ENCODE assay signal across 25 cellular contexts in genomic region chr3:98525494-98525893, GRCh38. TPM values are rescaled to one million over a fixed set of nuclear protein-coding genes. Genes with fewer than 3 reads are reported as not detected.
DNase-seq lines count a peak whose midpoint lies in the region; ATAC-seq and TF ChIP-seq lines count a peak whose summit lies in the region.
"Had no signal": no experiment of that assay in that cellular context is flagged by ENCODE, and none has a peak within 500 bp of the region (broad histone marks: within the 10 kb centered on the region; RNA-seq: fewer than 3 reads in every experiment).

No MANE protein-coding gene starts in this region.

- TF ChIP-seq CTCF in KMS-11 (conservative IDR thresholded peaks at IDR 0.05; ENCODE audit: low read depth, low read length), result no peak

- H3K9ac ChIP-seq in KMS-11, result peak overlapping the region; percentile 12; the same call in 1 of the 2 replicates

- peak overlapping the region; percentile 54 for H3K4me2 ChIP-seq in KMS-11

- H3K36me3 ChIP-seq in KMS-11 (ENCODE audit: insufficient read depth) (no peaks in the 10 kb centered on the region), SJCRH30 (peaks cover 7% of the 10 kb centered on the region; the same call in 1 of the 2 replicates)
- H3K36me3 ChIP-seq: vagina had no signal

- H3K9me3 ChIP-seq in SJCRH30 (replicated peaks), result no peaks in the 10 kb centered on the region
- H3K9me3 ChIP-seq: body of pancreas, vagina had no signal

- DNase-seq in activated naive CD8-positive, alpha-beta T cell treated with anti-CD3 and anti-CD28 coated beads, Interleukin-2, amount 10 ng/mL, durations not matched to agents 7 days and 5 days, result no peak
- no peak for DNase-seq in activated naive CD8-positive, alpha-beta T cell treated with anti-CD3 and anti-CD28 coated beads, Interleukin-2, amount 50 U/mL, for 24 hours
- no peak for DNase-seq in SJCRH30
- no peak for DNase-seq in GOT3 (lab: John Stamatoyannopoulos, UW)
- DNase-seq: ACHN; activated CD4-positive, alpha-beta T cell treated with anti-CD3 and anti-CD28 coated beads for 4 hours; body of pancreas; CD4-positive, alpha-beta T cell; effector CD8-positive, alpha-beta T cell; GDM1; kidney; mammary epithelial cell; NCI-H510A treated with DMSO at 0.1 percent for 48 hours; retina; stimulated activated CD4-positive, alpha-beta T cell treated with anti-CD3 and anti-CD28 coated beads, Interleukin-4, amount 100 ng/mL, for 4 hours; T-cell had no signal

- no peaks in the 10 kb centered on the region for H3K27me3 Mint-ChIP-seq in activated naive CD8-positive, alpha-beta T cell treated with anti-CD3 and anti-CD28 coated beads, Interleukin-2, amount 10 ng/mL, durations not matched to agents 7 days and 5 days
- no peaks in the 10 kb centered on the region for H3K27me3 Mint-ChIP-seq in activated naive CD8-positive, alpha-beta T cell treated with anti-CD3 and anti-CD28 coated beads, Interleukin-2, amount 50 U/mL, for 24 hours
- no peaks in the 10 kb centered on the region for H3K27me3 Mint-ChIP-seq in activated T-helper 17 cell treated with anti-CD3 and anti-CD28 coated beads, Interleukin-2, amount 50 U/mL, for 72 hours
- H3K27me3 Mint-ChIP-seq: activated naive CD8-positive, alpha-beta T cell; CD4-positive, alpha-beta T cell; T-cell had no signal

- H3K27ac ChIP-seq in KMS-11 (peak overlapping the region; percentile 36; the same call in 1 of the 2 replicates), SJCRH30 (no peak overlapping the region)
- H3K27ac ChIP-seq: body of pancreas, vagina had no signal

- H3K4me1 ChIP-seq in KMS-11 (ENCODE audit: low read depth, poor library complexity, severe bottlenecking) (peaks cover 77% of the 10 kb centered on the region), SJCRH30 (peaks cover 6% of the 10 kb centered on the region; the same call in 1 of the 2 replicates)

- H3K27me3 ChIP-seq in KMS-11 (ENCODE audit: insufficient read depth, low read depth) (no peaks in the 10 kb centered on the region), SJCRH30 (no peaks in the 10 kb centered on the region)
- H3K27me3 ChIP-seq: body of pancreas, vagina had no signal

- H2AFZ ChIP-seq in KMS-11 (ENCODE audit: low read depth), result peak overlapping the region; percentile 23; the same call in 1 of the 2 replicates

- peaks cover 51% of the 10 kb centered on the region for H3K36me3 Mint-ChIP-seq in activated naive CD8-positive, alpha-beta T cell treated with anti-CD3 and anti-CD28 coated beads, Interleukin-2, amount 10 ng/mL, durations not matched to agents 7 days and 5 days
- peaks cover 17% of the 10 kb centered on the region for H3K36me3 Mint-ChIP-seq in activated naive CD8-positive, alpha-beta T cell treated with anti-CD3 and anti-CD28 coated beads, Interleukin-2, amount 50 U/mL, for 24 hours (ENCODE audit: low read depth)
- peaks cover 91% of the 10 kb centered on the region for H3K36me3 Mint-ChIP-seq in activated T-helper 17 cell treated with anti-CD3 and anti-CD28 coated beads, Interleukin-2, amount 50 U/mL, for 72 hours (ENCODE audit: low read depth)

- H3K9me3 Mint-ChIP-seq in activated naive CD8-positive, alpha-beta T cell treated with anti-CD3 and anti-CD28 coated beads, Interleukin-2, amount 10 ng/mL, durations not matched to agents 7 days and 5 days, result peaks cover 5% of the 10 kb centered on the region
- no peaks in the 10 kb centered on the region for H3K9me3 Mint-ChIP-seq in activated naive CD8-positive, alpha-beta T cell treated with anti-CD3 and anti-CD28 coated beads, Interleukin-2, amount 50 U/mL, for 24 hours
- H3K9me3 Mint-ChIP-seq in activated T-helper 17 cell treated with anti-CD3 and anti-CD28 coated beads, Interleukin-2, amount 50 U/mL, for 72 hours, result no peaks in the 10 kb centered on the region
- H3K9me3 Mint-ChIP-seq: CD4-positive, alpha-beta T cell; T-cell had no signal

- peaks cover 20% of the 10 kb centered on the region for H3K79me2 ChIP-seq in KMS-11 (ENCODE audit: insufficient read depth, low read depth)

- peaks cover 31% of the 10 kb centered on the region for H3K4me1 Mint-ChIP-seq in activated naive CD8-positive, alpha-beta T cell treated with anti-CD3 and anti-CD28 coated beads, Interleukin-2, amount 10 ng/mL, durations not matched to agents 7 days and 5 days
- peaks cover 43% of the 10 kb centered on the region for H3K4me1 Mint-ChIP-seq in activated naive CD8-positive, alpha-beta T cell treated with anti-CD3 and anti-CD28 coated beads, Interleukin-2, amount 50 U/mL, for 24 hours
- H3K4me1 Mint-ChIP-seq in activated T-helper 17 cell treated with anti-CD3 and anti-CD28 coated beads, Interleukin-2, amount 50 U/mL, for 72 hours, result peaks cover 31% of the 10 kb centered on the region

- peak overlapping the region; percentile 50 for H3K4me3 Mint-ChIP-seq in activated naive CD8-positive, alpha-beta T cell treated with anti-CD3 and anti-CD28 coated beads, Interleukin-2, amount 10 ng/mL, durations not matched to agents 7 days and 5 days
- no peak overlapping the region for H3K4me3 Mint-ChIP-seq in activated naive CD8-positive, alpha-beta T cell treated with anti-CD3 and anti-CD28 coated beads, Interleukin-2, amount 50 U/mL, for 24 hours
- H3K4me3 Mint-ChIP-seq in activated T-helper 17 cell treated with anti-CD3 and anti-CD28 coated beads, Interleukin-2, amount 50 U/mL, for 72 hours, result peak overlapping the region; percentile 86
- H3K4me3 Mint-ChIP-seq: CD4-positive, alpha-beta T cell; T-cell had no signal

- POLR2A ChIA-PET in activated naive CD8-positive, alpha-beta T cell treated with anti-CD3 and anti-CD28 coated beads, Interleukin-2, amount 10 ng/mL, durations not matched to agents 7 days and 5 days (lab: Charles Lee), result interaction anchor here (1.0 to 1.1 kb wide), 2 partner anchors 12 to 20 kb away, joined by 3 read pairs; no protein-coding TSS in a partner anchor

- no peak overlapping the region for H3K4me3 ChIP-seq in KMS-11 (IDR thresholded peaks at IDR 0.05; ENCODE audit: insufficient read depth, low read depth, low read length)
- H3K4me3 ChIP-seq in SJCRH30, result no peak overlapping the region
- H3K4me3 ChIP-seq: body of pancreas, vagina had no signal

- no peak for ATAC-seq in activated naive CD8-positive, alpha-beta T cell treated with anti-CD3 and anti-CD28 coated beads, Interleukin-2, amount 10 ng/mL, durations not matched to agents 7 days and 5 days (ENCODE audit: low read depth)
- no peak for ATAC-seq in activated naive CD8-positive, alpha-beta T cell treated with anti-CD3 and anti-CD28 coated beads, Interleukin-2, amount 50 U/mL, for 24 hours
- no peak for ATAC-seq in activated T-helper 17 cell treated with anti-CD3 and anti-CD28 coated beads, Interleukin-2, amount 50 U/mL, for 72 hours (replicated peaks)
- ATAC-seq in GM21737 (IDR thresholded peaks at IDR 0.05; ENCODE audit: unreplicated experiment), result no peak
- ATAC-seq in GM19467 (IDR thresholded peaks at IDR 0.05; ENCODE audit: unreplicated experiment), result no peak
- ATAC-seq: body of pancreas, T-cell had no signal

- H4K20me1 ChIP-seq in KMS-11 (ENCODE audit: insufficient read depth), result no peaks in the 10 kb centered on the region

- H3K27ac Mint-ChIP-seq in activated naive CD8-positive, alpha-beta T cell treated with anti-CD3 and anti-CD28 coated beads, Interleukin-2, amount 10 ng/mL, durations not matched to agents 7 days and 5 days, result peak overlapping the region; percentile 57
- H3K27ac Mint-ChIP-seq in activated naive CD8-positive, alpha-beta T cell treated with anti-CD3 and anti-CD28 coated beads, Interleukin-2, amount 50 U/mL, for 24 hours, result no peak overlapping the region
- peak overlapping the region; percentile 61 for H3K27ac Mint-ChIP-seq in activated T-helper 17 cell treated with anti-CD3 and anti-CD28 coated beads, Interleukin-2, amount 50 U/mL, for 72 hours
- H3K27ac Mint-ChIP-seq: activated naive CD8-positive, alpha-beta T cell; CD4-positive, alpha-beta T cell had no signal

RNA-seq across cellular contexts. Expression of gene CLDND1, which starts 2.8 kb away (rescaled TPM):
- 100 to 1,000 TPM; 534 to 542 TPM for total RNA-seq in activated naive CD8-positive, alpha-beta T cell treated with anti-CD3 and anti-CD28 coated beads, Interleukin-2, amount 10 ng/mL, durations not matched to agents 7 days and 5 days
- total RNA-seq in activated T-helper 17 cell treated with anti-CD3 and anti-CD28 coated beads, Interleukin-2, amount 50 U/mL, for 72 hours, result 100 to 1,000 TPM; 300 to 381 TPM
- total RNA-seq in SJCRH30 (2014; rRNA removed; shearing (Covaris generic)), result 132 and 147 TPM in 2 replicates

RNA-seq across cellular contexts. Expression of gene GPR15, which starts 6.3 kb away (rescaled TPM):
- 10 to 100 TPM; 40.6 to 44.1 TPM for total RNA-seq in activated naive CD8-positive, alpha-beta T cell treated with anti-CD3 and anti-CD28 coated beads, Interleukin-2, amount 10 ng/mL, durations not matched to agents 7 days and 5 days
- total RNA-seq in activated T-helper 17 cell treated with anti-CD3 and anti-CD28 coated beads, Interleukin-2, amount 50 U/mL, for 72 hours, result 10 to 100 TPM; 24.0 to 52.1 TPM
- total RNA-seq in SJCRH30 (2014; rRNA removed; shearing (Covaris generic)), result not detected in 2 replicates
- total RNA-seq: body of pancreas, frontal cortex, kidney, mammary epithelial cell had no signal

RNA-seq across cellular contexts. Expression of gene OR5K2, which starts 28.0 kb away (rescaled TPM):
- not detected for total RNA-seq in activated naive CD8-positive, alpha-beta T cell treated with anti-CD3 and anti-CD28 coated beads, Interleukin-2, amount 10 ng/mL, durations not matched to agents 7 days and 5 days
- total RNA-seq in activated T-helper 17 cell treated with anti-CD3 and anti-CD28 coated beads, Interleukin-2, amount 50 U/mL, for 72 hours, result not detected
- total RNA-seq in SJCRH30 (2014; rRNA removed; shearing (Covaris generic)), result 0.12 TPM in 1 of 2 replicates, not detected in the other
- total RNA-seq: body of pancreas; CD4-positive, alpha-beta T cell; frontal cortex; kidney; mammary epithelial cell; omental fat pad; subcutaneous adipose tissue; T-cell; vagina had no signal

Comparison
In these comparisons a context has a peak if more than half of its experiments do, and no peak if none do; other contexts are left out.
1. RNA of gene GPR15, which starts 6.3 kb away (total RNA-seq): 24.0 to 52.1 TPM in activated T-helper 17 cell treated with anti-CD3 and anti-CD28 coated beads, Interleukin-2, amount 50 U/mL, for 72 hours and 40.6 to 44.1 TPM in activated naive CD8-positive, alpha-beta T cell treated with anti-CD3 and anti-CD28 coated beads, Interleukin-2, amount 10 ng/mL, durations not matched to agents 7 days and 5 days; not detected in SJCRH30; every median in the first group is over 10 times any median in the second.